12 cellular contexts compared by ENCODE assay signal in genomic region chr10:8026349-8027259, GRCh38. TPM values are rescaled to one million over a fixed set of nuclear protein-coding genes. Genes with fewer than 3 reads are reported as not detected.
DNase-seq lines count a peak whose midpoint lies in the region; ATAC-seq and TF ChIP-seq lines count a peak whose summit lies in the region.
"Had no signal": no experiment of that assay in that cellular context is flagged by ENCODE, and none has a peak within 500 bp of the region (broad histone marks: within the 10 kb centered on the region; RNA-seq: fewer than 3 reads in every experiment).

No MANE protein-coding gene starts in this region.

- in situ Hi-C loops in transverse colon (cut with MboI; ENCODE audit: low pct_ligation_motif_present in 1 of 4, low pct_unique_long_range_greater_than_20kb in 1 of 4, low sequenced_read_pairs in 3 of 4): loop anchor here in 1 of 4 donors (25.0 kb wide), 1 partner anchor 436 kb away; no protein-coding TSS in a partner anchor

- intact Hi-C loops in transverse colon (cut with DNase I; ENCODE audit: low total_unique reads) (no loop called here), body of pancreas (cut with DNase I) (no loop called here)

- WGBS in hepatocyte (ENCODE audit: low lambda C conversion rate, missing lambda C conversion rate): 41% methylated on average over 17 of the region's 17 CpGs
- 32 to 34% methylated on average over 10 to 17 of the region's 17 CpGs for WGBS in transverse colon (ENCODE audit: low coverage in 1 of 2), 2 donors
- WGBS in body of pancreas, 2 donors: 26% methylated on average over 17 of the region's 17 CpGs

- no peak overlapping the region for H2AFZ ChIP-seq in hepatocyte

- H3K36me3 ChIP-seq in hepatocyte (replicated peaks; ENCODE audit: insufficient read depth, low read depth) (no peaks in the 10 kb centered on the region), transverse colon (no peaks in the 10 kb centered on the region), body of pancreas (replicated peaks in 1 of 2; ENCODE audit: insufficient read depth in 1 of 2, low read depth in 2 of 2) (no peaks in the 10 kb centered on the region)

- H3K4me3 Mint-ChIP-seq in T-helper 17 cell: peak overlapping the region; percentile 55

- no peaks in the 10 kb centered on the region for H3K36me3 Mint-ChIP-seq in T-helper 17 cell (ENCODE audit: low read depth)

- TF ChIP-seq POLR2A in transverse colon (IDR thresholded peaks at IDR 0.05): no peak
- TF ChIP-seq POLR2A in body of pancreas (IDR thresholded peaks at IDR 0.05): no peak

- H3K27ac ChIP-seq in hepatocyte (no peak overlapping the region), transverse colon (no peak overlapping the region), body of pancreas (no peak overlapping the region)
- H3K27ac ChIP-seq: skin epidermis had no signal

- DNase-seq in AG10803 (ENCODE audit: low read depth) (no peak), T-helper 17 cell (no peak), hepatocyte (ENCODE audit: low spot score) (no peak), transverse colon (no peak), body of pancreas (no peak)
- no peak for DNase-seq in activated effector memory CD4-positive, alpha-beta T cell treated with anti-CD3 and anti-CD28 coated beads, Interleukin-2, amount 50 U/mL, for 16 hours
- no peak for DNase-seq in stimulated activated CD8-positive, alpha-beta memory T cell treated with anti-CD3 and anti-CD28 coated beads, Interleukin-4, amount 100 ng/mL, for 48 hours
- DNase-seq: midbrain, NCI-H2081, SHP77 treated with DMSO at 0.1 percent for 48 hours had no signal

- peaks cover 4% of the 10 kb centered on the region for H3K4me1 Mint-ChIP-seq in T-helper 17 cell

- H4K20me1 ChIP-seq in hepatocyte (ENCODE audit: insufficient read depth, poor library complexity, severe bottlenecking): no peaks in the 10 kb centered on the region

- H3K27me3 Mint-ChIP-seq in T-helper 17 cell: peaks cover 29% of the 10 kb centered on the region

- no peaks in the 10 kb centered on the region for H3K79me2 ChIP-seq in hepatocyte

- no peaks in the 10 kb centered on the region for H3K9me3 ChIP-seq in T-helper 17 cell (ENCODE audit: control insufficient read depth, low read length, poor library complexity, severe bottlenecking)
- H3K9me3 ChIP-seq in hepatocyte (ENCODE audit: low read depth): no peaks in the 10 kb centered on the region
- no peaks in the 10 kb centered on the region for H3K9me3 ChIP-seq in transverse colon
- no peaks in the 10 kb centered on the region for H3K9me3 ChIP-seq in body of pancreas

- peak overlapping the region; percentile 65 for H3K4me2 ChIP-seq in hepatocyte

- H3K27ac Mint-ChIP-seq in T-helper 17 cell: no peak overlapping the region

- H3K4me3 ChIP-seq in AG10803 (ENCODE audit: low read length) (peak overlapping the region; percentile 20), GM12875 (ENCODE audit: low read depth, low read length) (peak overlapping the region; percentile 21), hepatocyte (no peak overlapping the region), transverse colon (no peak overlapping the region), body of pancreas (no peak overlapping the region)
- H3K4me3 ChIP-seq: skin epidermis had no signal

- H3K4me1 ChIP-seq in hepatocyte (ENCODE audit: insufficient read depth) (no peaks in the 10 kb centered on the region), transverse colon (no peaks in the 10 kb centered on the region), body of pancreas (no peaks in the 10 kb centered on the region)

- H3K27me3 ChIP-seq in hepatocyte (peaks cover 28% of the 10 kb centered on the region), transverse colon (peaks cover 57% of the 10 kb centered on the region), body of pancreas (no peaks in the 10 kb centered on the region)

- H3K9me2 ChIP-seq in hepatocyte (replicated peaks; ENCODE audit: insufficient read depth): no peaks in the 10 kb centered on the region

- no peak for ATAC-seq in T-helper 17 cell
- no peak for ATAC-seq in body of pancreas

- TF ChIP-seq EP300 in transverse colon (IDR thresholded peaks at IDR 0.05; ENCODE audit: low read depth): no peak

- TF ChIP-seq CTCF in AG10803 (conservative IDR thresholded peaks at IDR 0.05; ENCODE audit: low read length) (no peak), GM12875 (IDR thresholded peaks at IDR 0.05; ENCODE audit: borderline replicate concordance, insufficient read depth, low read depth, low read length) (no peak), hepatocyte (IDR thresholded peaks at IDR 0.05; ENCODE audit: poor library complexity) (no peak), transverse colon (IDR thresholded peaks at IDR 0.05) (no peak), body of pancreas (IDR thresholded peaks at IDR 0.05) (no peak)

RNA-seq across cellular contexts. Expression of gene GATA3, which starts 27.9 kb away (rescaled TPM):
- total RNA-seq in T-helper 17 cell: 100 to 1,000 TPM in 1 of 2 donors, 10 to 100 TPM in 1; 91.9 to 149 TPM
- total RNA-seq in hepatocyte: 0.96 and 2.4 TPM in 2 replicates
- 15.4 and 27.1 TPM in 2 replicates for polyA plus RNA-seq in hepatocyte
- under 1 TPM in 1 of 4 donors, not detected in 3; 0.48 TPM for total RNA-seq in transverse colon
- total RNA-seq in body of pancreas: under 1 TPM; 0.26 to 0.66 TPM

Comparison
In these comparisons a context has a peak if more than half of its experiments do, and no peak if none do; other contexts are left out.
1. H3K4me3 ChIP-seq: peak in AG10803 (single experiment) and GM12875 (single experiment); none in hepatocyte (single experiment), transverse colon (0 of 4) and body of pancreas (0 of 2).
2. RNA of gene GATA3, which starts 27.9 kb away (total RNA-seq): 91.9 to 149 TPM in T-helper 17 cell; 0.96 to 2.4 TPM in hepatocyte, 0.26 to 0.66 TPM in body of pancreas and 0.48 TPM in transverse colon; every median in the first group is over 10 times any median in the second.